ENCODE assay signal across 24 cellular contexts in genomic region chr13:76319921-76320320, GRCh38.
"Had no signal": no experiment of that assay in that cellular context is flagged by ENCODE, and none has a peak within 500 bp of the region (broad histone marks: within the 10 kb centered on the region; RNA-seq: fewer than 3 reads in every experiment).

No MANE protein-coding gene starts in this region.

- ATAC-seq: effector memory CD8-positive, alpha-beta T cell; esophagus mucosa; foreskin keratinocyte; gastrocnemius medialis; gastroesophageal sphincter; heart left ventricle; heart right ventricle had no signal

- H3K9me3 Mint-ChIP-seq: dendritic cell treated with granulocyte-macrophage colony-stimulating factor and Interleukin-4, amounts not matched to agents 40 ng/mL and 50 ng/mL, for 4 days; endodermal cell had no signal

- DNase-seq: colonic mucosa; cortex of kidney; dermis blood vessel endothelial cell; dorsolateral prefrontal cortex; effector CD4-positive, alpha-beta T cell; effector CD8-positive, alpha-beta T cell; effector memory CD4-positive, alpha-beta T cell; effector memory CD8-positive, alpha-beta T cell; endodermal cell; erythroblast; esophagus squamous epithelium; foreskin fibroblast; foreskin keratinocyte; foreskin melanocyte; gastrocnemius medialis; glutamatergic neuron; head of caudate nucleus; heart left ventricle; heart right ventricle had no signal

- H3K4me3 ChIP-seq: colonic mucosa, coronary artery, dorsolateral prefrontal cortex, esophagus muscularis mucosa, esophagus squamous epithelium, gastrocnemius medialis, gastroesophageal sphincter, heart left ventricle, heart right ventricle had no signal

- H3K4me3 Mint-ChIP-seq: dendritic cell treated with granulocyte-macrophage colony-stimulating factor and Interleukin-4, amounts not matched to agents 40 ng/mL and 50 ng/mL, for 4 days; effector memory CD8-positive, alpha-beta T cell; endodermal cell had no signal

- H3K27ac Mint-ChIP-seq: dendritic cell treated with granulocyte-macrophage colony-stimulating factor and Interleukin-4, amounts not matched to agents 40 ng/mL and 50 ng/mL, for 4 days; effector memory CD8-positive, alpha-beta T cell; endodermal cell had no signal

- H3K4me1 Mint-ChIP-seq: endodermal cell had no signal

- H3K27me3 Mint-ChIP-seq: dendritic cell treated with granulocyte-macrophage colony-stimulating factor and Interleukin-4, amounts not matched to agents 40 ng/mL and 50 ng/mL, for 4 days; effector memory CD8-positive, alpha-beta T cell had no signal
